ENCODE assay signal across 21 cellular contexts in genomic region chr20:34701405-34702085, GRCh38. TPM values are rescaled to one million over a fixed set of nuclear protein-coding genes. Genes with fewer than 3 reads are reported as not detected.
DNase-seq lines count a peak whose midpoint lies in the region; ATAC-seq and TF ChIP-seq lines count a peak whose summit lies in the region.
"Had no signal": no experiment of that assay in that cellular context is flagged by ENCODE, and none has a peak within 500 bp of the region (broad histone marks: within the 10 kb centered on the region; RNA-seq: fewer than 3 reads in every experiment).

No MANE protein-coding gene starts in this region.

- ATAC-seq in central memory CD8-positive, alpha-beta T cell (replicated peaks; ENCODE audit: extremely low read depth, poor library complexity, severe bottlenecking): no peak
- no peak for ATAC-seq in esophagus mucosa
- no peak for ATAC-seq in Right ventricle myocardium inferior
- ATAC-seq: heart right ventricle; left lung; stimulated activated naive CD8-positive, alpha-beta T cell treated with anti-CD3 and anti-CD28 coated beads, Interleukin-15, amount 100 ng/mL, for 72 hours had no signal

- no peak for TF ChIP-seq CTCF in osteocyte (IDR thresholded peaks at IDR 0.05)

- peaks cover 20% of the 10 kb centered on the region for H3K4me1 Mint-ChIP-seq in central memory CD8-positive, alpha-beta T cell
- H3K4me1 Mint-ChIP-seq in osteocyte (ENCODE audit: unreplicated experiment): peaks cover 28% of the 10 kb centered on the region

- H3K9me3 Mint-ChIP-seq in central memory CD8-positive, alpha-beta T cell: no peaks in the 10 kb centered on the region
- H3K9me3 Mint-ChIP-seq in osteocyte (ENCODE audit: unreplicated experiment): no peaks in the 10 kb centered on the region
- H3K9me3 Mint-ChIP-seq: activated T-helper 2 cell treated with anti-CD3 and anti-CD28 coated beads, Interferon-gamma antibody, Interleukin-2, Interleukin-4, amounts not matched to agents 10 μg/mL and 5 μg/mL and 100 μg/mL, durations not matched to agents 14 hours and 24 hours and 36 hours; stimulated activated naive CD8-positive, alpha-beta T cell treated with anti-CD3 and anti-CD28 coated beads, Interleukin-15, amount 100 ng/mL, for 72 hours had no signal

- peak; percentile 49 for DNase-seq in NCI-H2029 (lab: John Stamatoyannopoulos, UW)
- DNase-seq in NCI-H2029 treated with DMSO at 0.1 percent for 48 hours (lab: John Stamatoyannopoulos, UW): no peak
- peak; percentile 47 for DNase-seq in HT-29 (ENCODE audit: low spot score)
- no peak for DNase-seq in central memory CD8-positive, alpha-beta T cell (ENCODE audit: low spot score in 2 of 2)
- DNase-seq in osteocyte (ENCODE audit: extremely low spot score, unreplicated experiment): no peak
- no peak for DNase-seq in GM19238 (ENCODE audit: insufficient read length, low spot score)
- no peak for DNase-seq in Right ventricle myocardium inferior (ENCODE audit: missing footprints)
- DNase-seq: activated CD4-positive, alpha-beta T cell treated with anti-CD3 and anti-CD28 coated beads for 48 hours; brain microvascular endothelial cell; cortex of kidney; DMS79; heart right ventricle; left lung; NCI-H446 treated with DMSO at 0.1 percent for 48 hours; Right ventricle myocardium superior; spleen; stimulated activated CD4-positive, alpha-beta T cell treated with anti-CD3 and anti-CD28 coated beads, Interleukin-4, amount 100 ng/mL, for 24 hours; stimulated activated naive CD8-positive, alpha-beta T cell treated with anti-CD3 and anti-CD28 coated beads, Interleukin-15, amount 100 ng/mL, for 72 hours; trophoblast cell had no signal

- intact Hi-C loops in Right ventricle myocardium inferior (cut with DNase I): loop anchor here (5.0 kb wide), 2 partner anchors 74 to 389 kb away; no protein-coding TSS in a partner anchor

- H3K36me3 Mint-ChIP-seq in central memory CD8-positive, alpha-beta T cell (ENCODE audit: insufficient read depth): peaks cover 25% of the 10 kb centered on the region
- no peaks in the 10 kb centered on the region for H3K36me3 Mint-ChIP-seq in osteocyte (ENCODE audit: unreplicated experiment)

- no peak overlapping the region for H3K27ac Mint-ChIP-seq in central memory CD8-positive, alpha-beta T cell (ENCODE audit: low read depth)
- H3K27ac Mint-ChIP-seq in osteocyte (ENCODE audit: unreplicated experiment): no peak overlapping the region
- H3K27ac Mint-ChIP-seq: activated T-helper 2 cell treated with anti-CD3 and anti-CD28 coated beads, Interferon-gamma antibody, Interleukin-2, Interleukin-4, amounts not matched to agents 10 μg/mL and 5 μg/mL and 100 μg/mL, durations not matched to agents 14 hours and 24 hours and 36 hours; stimulated activated naive CD8-positive, alpha-beta T cell treated with anti-CD3 and anti-CD28 coated beads, Interleukin-15, amount 100 ng/mL, for 72 hours had no signal

- H3K27me3 Mint-ChIP-seq in central memory CD8-positive, alpha-beta T cell: no peaks in the 10 kb centered on the region
- H3K27me3 Mint-ChIP-seq in osteocyte (ENCODE audit: unreplicated experiment): no peaks in the 10 kb centered on the region

- H3K4me3 Mint-ChIP-seq in central memory CD8-positive, alpha-beta T cell: peak overlapping the region; percentile 45
- H3K4me3 Mint-ChIP-seq in osteocyte (ENCODE audit: unreplicated experiment): peak overlapping the region; percentile 23
- H3K4me3 Mint-ChIP-seq: stimulated activated naive CD8-positive, alpha-beta T cell treated with anti-CD3 and anti-CD28 coated beads, Interleukin-15, amount 100 ng/mL, for 72 hours had no signal

RNA-seq across cellular contexts. Expression of gene TP53INP2, which starts 2.6 kb away (rescaled TPM):
- 3.9 and 4.3 TPM in 2 replicates for total RNA-seq in HT-29 (2014; rRNA removed; shearing (Covaris generic))
- total RNA-seq in osteocyte (34.3 and 34.4 TPM in 2 replicates), esophagus mucosa (34.1 TPM), Right ventricle myocardium inferior (113 TPM)

RNA-seq across cellular contexts. Expression of gene PIGU, which starts 24.7 kb away (rescaled TPM):
- total RNA-seq in HT-29 (2014; rRNA removed; shearing (Covaris generic)): 28.9 and 36.2 TPM in 2 replicates
- total RNA-seq in osteocyte (15.5 and 18.2 TPM in 2 replicates), esophagus mucosa (15.5 TPM), Right ventricle myocardium inferior (12.9 TPM)

Comparison
In these comparisons a context has a peak if more than half of its experiments do, and no peak if none do; other contexts are left out.
1. DNase-seq: peak in NCI-H2029 (single experiment) and HT-29 (single experiment); none in NCI-H2029 treated with DMSO at 0.1 percent for 48 hours (single experiment), central memory CD8-positive, alpha-beta T cell (0 of 2), osteocyte (single experiment), GM19238 (single experiment) and Right ventricle myocardium inferior (single experiment).